In genomic region chr4:8637456-8637984, GRCh38 we compare ENCODE assay signal across 19 cellular contexts. TPM values are rescaled to one million over a fixed set of nuclear protein-coding genes. Genes with fewer than 3 reads are reported as not detected.
"Had no signal": no experiment of that assay in that cellular context is flagged by ENCODE, and none has a peak within 500 bp of the region (broad histone marks: within the 10 kb centered on the region; RNA-seq: fewer than 3 reads in every experiment).

No MANE protein-coding gene starts in this region.

- H3K9ac ChIP-seq: neural progenitor cell had no signal

- H3K9me3 ChIP-seq: thoracic aorta had no signal

- H3K27me3 Mint-ChIP-seq: activated naive CD4-positive, alpha-beta T cell treated with anti-CD3 and anti-CD28 coated beads, Interleukin-2, amount 10 ng/mL, durations not matched to agents 7 days and 5 days; activated naive CD8-positive, alpha-beta T cell treated with anti-CD3 and anti-CD28 coated beads, Interleukin-2, amount 50 U/mL, for 24 hours had no signal

- H3K9me3 Mint-ChIP-seq: activated naive CD4-positive, alpha-beta T cell treated with anti-CD3 and anti-CD28 coated beads, Interleukin-2, amount 10 ng/mL, durations not matched to agents 7 days and 5 days; activated naive CD8-positive, alpha-beta T cell treated with anti-CD3 and anti-CD28 coated beads, Interleukin-2, amount 50 U/mL, for 24 hours; mesothelial cell of epicardium; neural progenitor cell had no signal

- H3K4me1 ChIP-seq: neural progenitor cell had no signal

- H3K27ac Mint-ChIP-seq: activated naive CD4-positive, alpha-beta T cell treated with anti-CD3 and anti-CD28 coated beads, Interleukin-2, amount 10 ng/mL, durations not matched to agents 7 days and 5 days; activated naive CD8-positive, alpha-beta T cell treated with anti-CD3 and anti-CD28 coated beads, Interleukin-2, amount 50 U/mL, for 24 hours; mesothelial cell of epicardium; neural progenitor cell; T-helper 17 cell had no signal

- H2AFZ ChIP-seq: neural progenitor cell had no signal

- H3K36me3 ChIP-seq: neural progenitor cell, thoracic aorta had no signal

- H3K4me2 ChIP-seq: neural progenitor cell had no signal

- H3K4me3 Mint-ChIP-seq: activated naive CD4-positive, alpha-beta T cell treated with anti-CD3 and anti-CD28 coated beads, Interleukin-2, amount 10 ng/mL, durations not matched to agents 7 days and 5 days; activated naive CD8-positive, alpha-beta T cell treated with anti-CD3 and anti-CD28 coated beads, Interleukin-2, amount 50 U/mL, for 24 hours; mesothelial cell of epicardium; naive thymus-derived CD8-positive, alpha-beta T cell; neural progenitor cell; T-helper 17 cell had no signal

- H3K36me3 Mint-ChIP-seq: activated naive CD4-positive, alpha-beta T cell treated with anti-CD3 and anti-CD28 coated beads, Interleukin-2, amount 10 ng/mL, durations not matched to agents 7 days and 5 days; mesothelial cell of epicardium; naive thymus-derived CD8-positive, alpha-beta T cell; neural progenitor cell had no signal

- H3K4me3 ChIP-seq: neural progenitor cell, thoracic aorta had no signal

- ATAC-seq: activated naive CD8-positive, alpha-beta T cell treated with anti-CD3 and anti-CD28 coated beads, Interleukin-2, amount 50 U/mL, for 24 hours; left lobe of liver; naive thymus-derived CD8-positive, alpha-beta T cell; sciatic nerve; T-helper 17 cell had no signal

- H3K27ac ChIP-seq: epithelial cell of prostate, neural progenitor cell, thoracic aorta had no signal

- DNase-seq: activated CD4-positive, alpha-beta T cell treated with anti-CD3 and anti-CD28 coated beads for 4 hours; activated CD4-positive, alpha-beta T cell treated with anti-CD3 and anti-CD28 coated beads, Interleukin-2, amount 50 U/mL, for 48 hours; activated CD4-positive, CD25-positive, alpha-beta regulatory T cell; activated naive CD4-positive, alpha-beta T cell treated with anti-CD3 and anti-CD28 coated beads, Interleukin-2, amount 10 ng/mL, durations not matched to agents 7 days and 5 days; activated naive CD8-positive, alpha-beta T cell treated with anti-CD3 and anti-CD28 coated beads, Interleukin-2, amount 50 U/mL, for 24 hours; activated T-cell treated with anti-CD3 and anti-CD28 coated beads, Interleukin-2, amount 50 U/mL, for 48 hours; kidney; mammary epithelial cell; stimulated activated CD4-positive, alpha-beta T cell treated with anti-CD3 and anti-CD28 coated beads, Interleukin-4, amount 100 ng/mL, for 1 hour; stimulated activated naive CD4-positive, alpha-beta T cell treated with Interleukin-2 at 50 U/mL for 16 hours; T-helper 17 cell had no signal

- H3K4me1 Mint-ChIP-seq: activated naive CD4-positive, alpha-beta T cell treated with anti-CD3 and anti-CD28 coated beads, Interleukin-2, amount 10 ng/mL, durations not matched to agents 7 days and 5 days; activated naive CD8-positive, alpha-beta T cell treated with anti-CD3 and anti-CD28 coated beads, Interleukin-2, amount 50 U/mL, for 24 hours; mesothelial cell of epicardium; neural progenitor cell; T-helper 17 cell had no signal

RNA-seq across cellular contexts. Expression of gene CPZ, which starts 45.0 kb away (rescaled TPM):
- total RNA-seq: mammary epithelial cell; naive thymus-derived CD8-positive, alpha-beta T cell; T-helper 17 cell had no signal
- polyA plus RNA-seq: mammary epithelial cell; naive thymus-derived CD8-positive, alpha-beta T cell had no signal

RNA-seq across cellular contexts. Expression of gene GPR78, which starts 57.3 kb away (rescaled TPM):
- total RNA-seq: kidney; left lobe of liver; mammary epithelial cell; naive thymus-derived CD8-positive, alpha-beta T cell; renal cortical epithelial cell; T-helper 17 cell; thoracic aorta had no signal
- polyA plus RNA-seq: mammary epithelial cell; naive thymus-derived CD8-positive, alpha-beta T cell had no signal
